In the genomic region with DNA sequence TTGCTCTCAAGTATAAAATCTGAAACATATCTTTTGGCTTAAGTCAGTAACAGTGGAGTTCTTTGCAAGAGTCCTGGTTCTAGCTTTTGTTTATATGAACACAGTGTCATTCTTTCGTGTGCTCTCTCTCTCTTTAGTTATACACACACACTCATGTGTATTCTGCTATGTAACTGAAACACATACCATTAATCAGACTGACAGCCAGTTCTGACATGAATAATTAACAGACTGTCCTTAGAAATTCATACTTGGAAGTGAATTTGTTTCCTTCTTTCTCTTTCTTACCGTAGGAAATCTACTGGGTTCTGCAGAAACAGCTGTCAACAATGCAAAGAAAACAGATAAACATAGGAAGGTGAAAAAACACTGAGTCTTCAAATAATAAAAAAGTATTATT, we compare ENCODE assay signal across 10 cellular contexts.
"Had no signal": no experiment of that assay in that cellular context is flagged by ENCODE, and none has a peak within 500 bp of the region (broad histone marks: within the 10 kb centered on the region; RNA-seq: fewer than 3 reads in every experiment).

No MANE protein-coding gene starts in this region.

- DNase-seq: activated CD4-positive, alpha-beta T cell treated with anti-CD3 and anti-CD28 coated beads, Interleukin-2, amount 10 ng/mL, durations not matched to agents 7 days and 5 days; dorsolateral prefrontal cortex; hypothalamus; psoas muscle; spleen; stomach; testis had no signal

- ATAC-seq: esophagus mucosa, psoas muscle, sciatic nerve had no signal

- H3K27me3 Mint-ChIP-seq: activated CD4-positive, alpha-beta T cell treated with anti-CD3 and anti-CD28 coated beads, Interleukin-2, amount 10 ng/mL, durations not matched to agents 7 days and 5 days had no signal

- H3K27ac Mint-ChIP-seq: activated CD4-positive, alpha-beta T cell treated with anti-CD3 and anti-CD28 coated beads, Interleukin-2, amount 10 ng/mL, durations not matched to agents 7 days and 5 days; neural progenitor cell had no signal
